Comparison of ENCODE assay signal across 18 cellular contexts in the genomic region with DNA sequence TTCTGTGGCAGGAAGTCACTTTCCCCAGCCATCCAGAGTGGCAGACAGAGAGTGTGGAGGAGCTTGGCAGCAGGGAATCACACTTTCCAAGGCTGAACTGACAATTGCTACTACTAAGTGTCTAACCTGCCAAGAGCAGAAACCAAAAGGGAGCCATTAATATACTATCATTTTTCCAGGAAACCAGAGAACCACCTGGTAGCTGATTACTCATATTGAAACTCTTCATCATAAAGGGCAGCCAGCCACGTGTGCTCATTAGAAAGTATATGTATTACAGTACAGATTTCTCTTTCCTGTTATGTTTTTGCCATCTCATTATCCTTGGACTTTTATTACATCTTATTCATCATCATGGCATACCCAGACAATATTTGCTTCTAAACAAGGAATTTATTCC.
DNase-seq lines count a peak whose midpoint lies in the region; ATAC-seq, FAIRE-seq and TF ChIP-seq lines count a peak whose summit lies in the region.
"Had no signal": no experiment of that assay in that cellular context is flagged by ENCODE, and none has a peak within 500 bp of the region (broad histone marks: within the 10 kb centered on the region; RNA-seq: fewer than 3 reads in every experiment).

No MANE protein-coding gene starts in this region.

- intact Hi-C loops in PC-3 (cut with micrococcal nuclease), result no loop called here
- intact Hi-C loops in kidney (cut with DNase I), result no loop called here

- H3K79me2 ChIP-seq in PC-3 (ENCODE audit: low read length), result no peaks in the 10 kb centered on the region

- peaks cover 16% of the 10 kb centered on the region for H3K27me3 ChIP-seq in PC-3 (ENCODE audit: low read length)
- H3K27me3 ChIP-seq: gastroesophageal sphincter, suprapubic skin had no signal

- DNase-seq in kidney tubule cell (ENCODE audit: low spot score), result peak; percentile 24
- DNase-seq in NCI-H187 treated with DMSO at 0.1 percent for 48 hours (lab: John Stamatoyannopoulos, UW), result no peak
- no peak for DNase-seq in PC-3
- no peak for DNase-seq in kidney
- DNase-seq: activated CD8-positive, alpha-beta memory T cell treated with anti-CD3 and anti-CD28 coated beads, Interleukin-2, amount 50 U/mL, for 4 hours; anterior cingulate cortex; CD8-positive, alpha-beta memory T cell; kidney glomerular epithelial cell; naive B cell; NCI-H1092; NCI-H82; SHP77 treated with DMSO at 0.1 percent for 48 hours had no signal

- H3K9me3 ChIP-seq in PC-3 (ENCODE audit: low read length) (no peaks in the 10 kb centered on the region), kidney (ENCODE audit: control insufficient read depth in 1 of 2, low read length in 2 of 2) (no peaks in the 10 kb centered on the region)
- H3K9me3 ChIP-seq: gastroesophageal sphincter, suprapubic skin had no signal

- ATAC-seq in GM19023 (IDR thresholded peaks at IDR 0.05; ENCODE audit: unreplicated experiment) (peak; percentile 66), GM21723 (IDR thresholded peaks at IDR 0.05; ENCODE audit: unreplicated experiment) (peak; percentile 95), HG03103 (IDR thresholded peaks at IDR 0.05; ENCODE audit: low read depth, unreplicated experiment) (peak; percentile 87), PC-3 (no peak)
- ATAC-seq: gastroesophageal sphincter, sciatic nerve had no signal

- BruUV-seq in PC-3 (replicated peaks; lab: Mats Ljungman, UMichigan), result no TSS peak

- H3K9ac ChIP-seq in PC-3 (ENCODE audit: low read length) (no peak overlapping the region), kidney (ENCODE audit: low read length in 2 of 2) (no peak overlapping the region)

- no peak for FAIRE-seq in kidney (lab: Jason Lieb, UNC)

- no peaks in the 10 kb centered on the region for H3K9me2 ChIP-seq in PC-3 (replicated peaks; ENCODE audit: low read length)

- H3K4me3 ChIP-seq in PC-3 (ENCODE audit: low read length) (no peak overlapping the region), kidney (ENCODE audit: low read length in 2 of 2) (no peak overlapping the region)
- H3K4me3 ChIP-seq: gastroesophageal sphincter, suprapubic skin had no signal

- no peaks in the 10 kb centered on the region for H4K20me1 ChIP-seq in PC-3 (ENCODE audit: low read length)

- CTCF ChIA-PET in PC-3 (lab: Charles Lee), result no interaction called here

- no peaks in the 10 kb centered on the region for H3F3A ChIP-seq in PC-3 (ENCODE audit: low read length, unreplicated experiment)

- no peak overlapping the region for H3K27ac ChIP-seq in PC-3 (ENCODE audit: low read length)
- no peak overlapping the region for H3K27ac ChIP-seq in kidney (ENCODE audit: low read depth in 2 of 2, low read length in 2 of 2)
- H3K27ac ChIP-seq: gastroesophageal sphincter, suprapubic skin had no signal

- no peak overlapping the region for H2AFZ ChIP-seq in PC-3 (ENCODE audit: low read length)

- H3K36me3 ChIP-seq in PC-3 (ENCODE audit: low read depth, low read length), result no peaks in the 10 kb centered on the region
- H3K36me3 ChIP-seq in kidney (ENCODE audit: control insufficient read depth in 1 of 2, insufficient read depth in 2 of 2, low read length in 2 of 2), result no peaks in the 10 kb centered on the region
- H3K36me3 ChIP-seq: gastroesophageal sphincter, suprapubic skin had no signal

- TF ChIP-seq CTCF in PC-3 (conservative IDR thresholded peaks at IDR 0.05; ENCODE audit: low read depth, low read length), result no peak
- no peak for TF ChIP-seq CTCF in kidney (IDR thresholded peaks at IDR 0.05; ENCODE audit: borderline replicate concordance, extremely low read depth, insufficient read depth)

- no peak overlapping the region for H3K4me2 ChIP-seq in PC-3 (ENCODE audit: low read length)

- no peaks in the 10 kb centered on the region for H3K4me1 ChIP-seq in PC-3 (ENCODE audit: insufficient read depth, low read length)
- H3K4me1 ChIP-seq in kidney (ENCODE audit: control insufficient read depth in 1 of 2, insufficient read depth in 1 of 2, low read depth in 1 of 2, low read length in 2 of 2), result no peaks in the 10 kb centered on the region
- H3K4me1 ChIP-seq: gastroesophageal sphincter, suprapubic skin had no signal

- POLR2A ChIA-PET in PC-3 (lab: Charles Lee; ENCODE audit: unreplicated experiment), result no interaction called here
